12 cellular contexts compared by ENCODE assay signal in genomic region chr4:16721618-16722291, GRCh38.
DNase-seq lines count a peak whose midpoint lies in the region; FAIRE-seq and TF ChIP-seq lines count a peak whose summit lies in the region.
"Had no signal": no experiment of that assay in that cellular context is flagged by ENCODE, and none has a peak within 500 bp of the region (broad histone marks: within the 10 kb centered on the region; RNA-seq: fewer than 3 reads in every experiment).

No MANE protein-coding gene starts in this region.

- H3K4me3 Mint-ChIP-seq in MCF 10A (ENCODE audit: unreplicated experiment) (no peak overlapping the region), astrocyte (ENCODE audit: unreplicated experiment) (no peak overlapping the region)

- no peak overlapping the region for H3K4me3 ChIP-seq in mammary epithelial cell (replicated peaks in 1 of 3; ENCODE audit: insufficient read depth in 1 of 3, low read depth in 2 of 3, low read length in 3 of 3)
- H3K4me3 ChIP-seq in astrocyte (ENCODE audit: insufficient read depth, low read depth, low read length): peak overlapping the region; percentile 18

- intact Hi-C loops in MCF 10A (cut with micrococcal nuclease) (no loop called here), mammary epithelial cell (cut with micrococcal nuclease) (no loop called here)

- no peak overlapping the region for H3K4me2 ChIP-seq in mammary epithelial cell (ENCODE audit: insufficient read depth, low read depth, low read length)
- H3K4me2 ChIP-seq in astrocyte (ENCODE audit: low read length): peak overlapping the region; percentile 73

- H2AFZ ChIP-seq in mammary epithelial cell (ENCODE audit: low read depth, low read length): no peak overlapping the region
- no peak overlapping the region for H2AFZ ChIP-seq in astrocyte (ENCODE audit: low read depth, low read length)

- H3K9ac ChIP-seq in mammary epithelial cell (ENCODE audit: insufficient read depth, low read length): no peak overlapping the region
- no peak overlapping the region for H3K9ac ChIP-seq in astrocyte (ENCODE audit: low read length)

- FAIRE-seq in astrocyte (lab: Jason Lieb, UNC): no peak
- FAIRE-seq: G401.6 had no signal

- H3K27ac Mint-ChIP-seq in MCF 10A (ENCODE audit: low read depth, unreplicated experiment) (no peak overlapping the region), astrocyte (ENCODE audit: unreplicated experiment) (no peak overlapping the region)

- peaks cover 77% of the 10 kb centered on the region for H3K27me3 Mint-ChIP-seq in MCF 10A (ENCODE audit: insufficient read depth, unreplicated experiment)
- no peaks in the 10 kb centered on the region for H3K27me3 Mint-ChIP-seq in astrocyte (ENCODE audit: low read depth, unreplicated experiment)

- DNase-seq in MCF 10A (ENCODE audit: unreplicated experiment) (peak; percentile 1), mammary epithelial cell (no peak), astrocyte (ENCODE audit: low read depth) (peak; percentile 87), iris pigment epithelial cell (ENCODE audit: low read depth) (peak; percentile 94), occipital lobe (lab: John Stamatoyannopoulos, UW) (no peak), middle frontal gyrus (ENCODE audit: extremely low spot score, low spot score) (no peak), amygdala (lab: John Stamatoyannopoulos, UW) (no peak), NCI-H1092 treated with DMSO at 0.1 percent for 48 hours (lab: John Stamatoyannopoulos, UW) (no peak)
- DNase-seq: activated naive CD4-positive, alpha-beta T cell treated with anti-CD3 and anti-CD28 coated beads, Interleukin-2, amount 50 U/mL, for 16 hours; NCI-H187 had no signal

- no peaks in the 10 kb centered on the region for H3K36me3 ChIP-seq in mammary epithelial cell (ENCODE audit: insufficient read depth, low read length)
- no peaks in the 10 kb centered on the region for H3K36me3 ChIP-seq in astrocyte (ENCODE audit: insufficient read depth, low read length)

- no peak overlapping the region for H3K27ac ChIP-seq in mammary epithelial cell (ENCODE audit: insufficient read depth, low read depth, low read length)
- peak overlapping the region; percentile 7 for H3K27ac ChIP-seq in astrocyte (ENCODE audit: low read depth, low read length)
- H3K27ac ChIP-seq: 22Rv1 had no signal

- H3K9me3 Mint-ChIP-seq in MCF 10A (ENCODE audit: unreplicated experiment) (no peaks in the 10 kb centered on the region), astrocyte (ENCODE audit: unreplicated experiment) (peaks cover 4% of the 10 kb centered on the region)

- in situ Hi-C loops in mammary epithelial cell (cut with MboI; ENCODE audit: low sequenced_read_pairs in 2 of 2): no loop called here

- BruUV-seq in MCF 10A (replicated peaks; lab: Mats Ljungman, UMichigan) (no TSS peak), mammary epithelial cell (replicated peaks; lab: Mats Ljungman, UMichigan) (no TSS peak)

- no peaks in the 10 kb centered on the region for H3K36me3 Mint-ChIP-seq in MCF 10A (ENCODE audit: insufficient read depth, unreplicated experiment)
- H3K36me3 Mint-ChIP-seq in astrocyte (ENCODE audit: low read depth, unreplicated experiment): no peaks in the 10 kb centered on the region

- no peak for TF ChIP-seq CTCF in MCF 10A (IDR thresholded peaks at IDR 0.05; ENCODE audit: unreplicated experiment)
- no peak for TF ChIP-seq CTCF in mammary epithelial cell (conservative IDR thresholded peaks at IDR 0.05 in 1 of 2, IDR thresholded peaks at IDR 0.05 in 1 of 2; ENCODE audit: extremely low read depth in 1 of 2, insufficient read depth in 1 of 2, low read depth in 1 of 2, low read length in 2 of 2)
- TF ChIP-seq CTCF in astrocyte (IDR thresholded peaks at IDR 0.05; ENCODE audit: insufficient read depth, low read depth, low read length): no peak

- H3K4me1 ChIP-seq in mammary epithelial cell (ENCODE audit: insufficient read depth, low read length) (no peaks in the 10 kb centered on the region), astrocyte (ENCODE audit: insufficient read depth, low read length) (peaks cover 21% of the 10 kb centered on the region)

- H3K27me3 ChIP-seq in mammary epithelial cell (ENCODE audit: insufficient read depth, low read length): no peaks in the 10 kb centered on the region
- H3K27me3 ChIP-seq in astrocyte (ENCODE audit: insufficient read depth, low read length): no peaks in the 10 kb centered on the region

- 66% methylated on average over 4 of the region's 4 CpGs for WGBS in mammary epithelial cell (ENCODE audit: low coverage, missing lambda C conversion rate)

- H3K4me1 Mint-ChIP-seq in MCF 10A (ENCODE audit: insufficient read depth, unreplicated experiment) (no peaks in the 10 kb centered on the region), astrocyte (ENCODE audit: low read depth, unreplicated experiment) (peaks cover 5% of the 10 kb centered on the region)

- H3K9me3 ChIP-seq in mammary epithelial cell (replicated peaks; ENCODE audit: insufficient read depth, low read length) (peaks cover 2% of the 10 kb centered on the region), astrocyte (ENCODE audit: insufficient read depth, low read depth, low read length) (peaks cover 2% of the 10 kb centered on the region)

- dilution Hi-C loops in mammary epithelial cell (cut with HindIII; ENCODE audit: low sequenced_read_pairs): no loop called here

- POLR2A ChIA-PET in MCF 10A (lab: Yijun Ruan, JAX): no interaction called here

- H4K20me1 ChIP-seq in mammary epithelial cell (ENCODE audit: insufficient read depth, low read length): no peaks in the 10 kb centered on the region
- no peaks in the 10 kb centered on the region for H4K20me1 ChIP-seq in astrocyte (ENCODE audit: insufficient read depth, low read length)

- CTCF ChIA-PET in MCF 10A (lab: Yijun Ruan, JAX) (no interaction called here), mammary epithelial cell (lab: Charles Lee; ENCODE audit: low non-redundant PET) (no interaction called here)

- H3K79me2 ChIP-seq in mammary epithelial cell (ENCODE audit: insufficient read depth, low read length) (no peaks in the 10 kb centered on the region), astrocyte (ENCODE audit: insufficient read depth, low read length) (no peaks in the 10 kb centered on the region)

Comparison
In these comparisons a context has a peak if more than half of its experiments do, and no peak if none do; other contexts are left out.
1. DNase-seq: peak in MCF 10A (single experiment), astrocyte (single experiment) and iris pigment epithelial cell (single experiment); none in mammary epithelial cell (single experiment), occipital lobe (single experiment), middle frontal gyrus (single experiment), amygdala (0 of 56) and NCI-H1092 treated with DMSO at 0.1 percent for 48 hours (single experiment).